10 cellular contexts compared by ENCODE assay signal in genomic region chr20:37356387-37356786, GRCh38. TPM values are rescaled to one million over a fixed set of nuclear protein-coding genes. Genes with fewer than 3 reads are reported as not detected.
DNase-seq lines count a peak whose midpoint lies in the region; ATAC-seq, FAIRE-seq and TF ChIP-seq lines count a peak whose summit lies in the region.
"Had no signal": no experiment of that assay in that cellular context is flagged by ENCODE, and none has a peak within 500 bp of the region (broad histone marks: within the 10 kb centered on the region; RNA-seq: fewer than 3 reads in every experiment).

No MANE protein-coding gene starts in this region.

- H3K36me3 ChIP-seq in bronchial epithelial cell (ENCODE audit: control insufficient read depth, insufficient read depth, low read length) (peaks cover 15% of the 10 kb centered on the region), lung (ENCODE audit: control insufficient read depth in 2 of 2, insufficient read depth in 2 of 2, low read length in 2 of 2) (peaks cover 0 to 5% of the 10 kb centered on the region in 2 donors), upper lobe of left lung (peaks cover 0 to 6% (median 0%) of the 10 kb centered on the region in 4 donors)

- H3K27me3 ChIP-seq in bronchial epithelial cell (ENCODE audit: control insufficient read depth, insufficient read depth, low read length) (no peaks in the 10 kb centered on the region), lung (ENCODE audit: control insufficient read depth, insufficient read depth) (no peaks in the 10 kb centered on the region), upper lobe of left lung (no peaks in the 10 kb centered on the region)

- H3K9me3 ChIP-seq in lung (ENCODE audit: control insufficient read depth in 2 of 2, insufficient read depth in 1 of 2, low read length in 1 of 2) (no peaks in the 10 kb centered on the region), upper lobe of left lung (no peaks in the 10 kb centered on the region)

- ATAC-seq in lung (ENCODE audit: insufficient read depth, low FRiP score): peak; percentile 13
- peak in 1 of 2 donors; percentile 56 for ATAC-seq in upper lobe of left lung (ENCODE audit: low FRiP score in 2 of 2)
- ATAC-seq in HG03108 (IDR thresholded peaks at IDR 0.05; ENCODE audit: unreplicated experiment): no peak
- no peak for ATAC-seq in HG03025 (IDR thresholded peaks at IDR 0.05; ENCODE audit: low FRiP score, unreplicated experiment)

- H3K27ac ChIP-seq in lung (ENCODE audit: low read depth in 1 of 2, low read length in 1 of 2) (no peak overlapping the region), upper lobe of left lung (peak overlapping the region in 2 of 4 donors; percentile 3 to 30)

- no peak for TF ChIP-seq POLR2A in upper lobe of left lung (IDR thresholded peaks at IDR 0.05)

- H3K4me1 ChIP-seq in lung (ENCODE audit: control insufficient read depth in 2 of 2, insufficient read depth in 2 of 2, low read length in 2 of 2) (peaks cover 0 to 12% of the 10 kb centered on the region in 2 donors), upper lobe of left lung (peaks cover 15 to 46% (median 32%) of the 10 kb centered on the region in 4 donors)

- no peak for FAIRE-seq in bronchial epithelial cell (lab: Jason Lieb, UNC)
- FAIRE-seq: A204.1 had no signal

- 14 to 30% methylated on average over 8 of the region's 8 CpGs for WGBS in lung, 2 donors
- whole genome bisulfite sequencing in upper lobe of left lung, 2 donors: 23 to 27% methylated on average over 4 to 8 of the region's 8 CpGs

- TF ChIP-seq CTCF in bronchial epithelial cell (IDR thresholded peaks at IDR 0.05; ENCODE audit: insufficient read depth, low read length, severe bottlenecking) (no peak), lung (IDR thresholded peaks at IDR 0.05; ENCODE audit: control extremely low read depth, extremely low read depth) (no peak), upper lobe of left lung (IDR thresholded peaks at IDR 0.05) (no peak)

- no peak for TF ChIP-seq EP300 in upper lobe of left lung (IDR thresholded peaks at IDR 0.05)

- DNase-seq in NOMO-1 treated with DMSO at 0.1 percent for 48 hours (lab: John Stamatoyannopoulos, UW; ENCODE audit: unreplicated experiment) (peak; percentile 22), NOMO-1 treated with dmso at 0.1 percent for 144 hours (lab: John Stamatoyannopoulos, UW; ENCODE audit: unreplicated experiment) (no peak), bronchial epithelial cell (ENCODE audit: low read depth) (peak; percentile 65), lung (ENCODE audit: low spot score) (peak; percentile 66), upper lobe of left lung (peak; percentile 56 to 78), iPS-NIHi11 (ENCODE audit: low spot score) (no peak)
- DNase-seq: stimulated activated CD4-positive, alpha-beta T cell treated with anti-CD3 and anti-CD28 coated beads, Interleukin-1b, Interleukin-23, amount 100 ng/mL, for 48 hours had no signal

- H3K4me3 ChIP-seq in bronchial epithelial cell (ENCODE audit: low read depth, low read length): no peak overlapping the region
- H3K4me3 ChIP-seq in lung: no peak overlapping the region
- no peak overlapping the region for H3K4me3 ChIP-seq in upper lobe of left lung

RNA-seq across cellular contexts. Expression of gene SRC, which starts 10.4 kb away (rescaled TPM):
- 16.6 and 18.2 TPM in 2 replicates for total RNA-seq in bronchial epithelial cell
- 10 to 100 TPM; 57.8 to 69.5 TPM for total RNA-seq in lung
- 10 to 100 TPM; 35.6 to 42.5 TPM for polyA plus RNA-seq in lung
- 100 to 1,000 TPM in 1 of 6 donors, 10 to 100 TPM in 5; 31.1 to 115 (median 66.8) TPM for total RNA-seq in upper lobe of left lung

Comparison
In these comparisons a context has a peak if more than half of its experiments do, and no peak if none do; other contexts are left out.
1. DNase-seq: peak in NOMO-1 treated with DMSO at 0.1 percent for 48 hours (single experiment), bronchial epithelial cell (single experiment), lung (single experiment) and upper lobe of left lung (2 of 2); none in NOMO-1 treated with dmso at 0.1 percent for 144 hours (single experiment) and iPS-NIHi11 (single experiment).